8 cellular contexts compared by ENCODE assay signal in the genomic region with DNA sequence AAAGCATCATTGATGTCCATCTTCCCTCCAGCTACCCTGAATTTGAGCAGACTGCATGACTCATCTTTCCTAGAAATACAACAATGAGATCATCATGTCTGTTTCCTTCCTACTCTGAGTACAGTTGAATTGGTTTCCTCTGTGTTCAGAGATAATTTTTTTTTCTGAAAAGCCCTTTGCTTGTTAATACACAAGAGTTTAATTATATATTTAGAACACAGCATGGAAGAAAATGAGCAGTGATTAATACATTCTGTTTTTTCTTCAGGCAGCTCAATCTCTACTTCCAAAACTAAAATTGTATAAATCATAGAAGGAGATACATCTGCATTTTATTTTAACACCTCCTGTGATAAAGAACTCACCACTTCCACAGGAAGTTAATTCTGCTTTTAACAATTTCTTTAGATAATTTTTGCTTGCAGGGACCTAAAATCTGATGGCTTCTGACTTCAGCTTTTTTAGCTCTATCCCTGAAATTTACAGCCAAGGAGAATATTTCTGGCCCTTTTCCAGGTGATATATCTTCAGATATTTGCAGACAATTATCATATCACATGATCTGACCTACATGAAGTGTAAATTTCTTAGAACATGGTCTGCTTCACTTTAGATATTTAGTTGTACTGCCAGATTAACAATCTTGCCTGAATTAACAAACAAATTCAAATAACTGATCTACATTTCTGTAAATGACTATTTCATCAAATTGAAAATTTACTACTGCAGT.
DNase-seq lines count a peak whose midpoint lies in the region; ATAC-seq, FAIRE-seq and TF ChIP-seq lines count a peak whose summit lies in the region.

No MANE protein-coding gene starts in this region.

- no peaks in the 10 kb centered on the region for H4K20me1 ChIP-seq in astrocyte (ENCODE audit: insufficient read depth, low read length)

- peaks cover 23% of the 10 kb centered on the region for H3K4me1 Mint-ChIP-seq in astrocyte (ENCODE audit: low read depth, unreplicated experiment)

- H3K27ac Mint-ChIP-seq in astrocyte (ENCODE audit: unreplicated experiment), result peak overlapping the region; percentile 78

- H2AFZ ChIP-seq in astrocyte (ENCODE audit: low read depth, low read length), result no peak overlapping the region

- H3K4me3 ChIP-seq in astrocyte (ENCODE audit: insufficient read depth, low read depth, low read length) (no peak overlapping the region), lung (no peak overlapping the region), Peyer's patch (no peak overlapping the region)

- TF ChIP-seq POLR2A in Peyer's patch (IDR thresholded peaks at IDR 0.05), result no peak

- H3K79me2 ChIP-seq in astrocyte (ENCODE audit: insufficient read depth, low read length), result no peaks in the 10 kb centered on the region

- no peak overlapping the region for H3K27ac ChIP-seq in astrocyte (ENCODE audit: low read depth, low read length)
- no peak overlapping the region for H3K27ac ChIP-seq in lung (ENCODE audit: low read depth in 1 of 2, low read length in 1 of 2)
- H3K27ac ChIP-seq in Peyer's patch, result no peak overlapping the region

- H3K4me3 Mint-ChIP-seq in astrocyte (ENCODE audit: unreplicated experiment), result no peak overlapping the region

- H3K36me3 ChIP-seq in astrocyte (ENCODE audit: insufficient read depth, low read length), result no peaks in the 10 kb centered on the region
- H3K36me3 ChIP-seq in lung (ENCODE audit: control insufficient read depth in 2 of 2, insufficient read depth in 2 of 2, low read length in 2 of 2), result no peaks in the 10 kb centered on the region
- H3K36me3 ChIP-seq in Peyer's patch, result no peaks in the 10 kb centered on the region

- H3K9ac ChIP-seq in astrocyte (ENCODE audit: low read length), result no peak overlapping the region

- no peak for TF ChIP-seq CTCF in astrocyte (IDR thresholded peaks at IDR 0.05; ENCODE audit: insufficient read depth, low read depth, low read length)
- no peak for TF ChIP-seq CTCF in lung (IDR thresholded peaks at IDR 0.05; ENCODE audit: control extremely low read depth, extremely low read depth)
- no peak for TF ChIP-seq CTCF in Peyer's patch (IDR thresholded peaks at IDR 0.05)

- peak; percentile 80 for DNase-seq in COLO829 (ENCODE audit: low spot score)
- peak; percentile 74 for DNase-seq in M059J (ENCODE audit: low read depth)
- DNase-seq in astrocyte (ENCODE audit: low read depth), result peak; percentile 76
- DNase-seq in lung (ENCODE audit: low spot score), result no peak
- no peak for DNase-seq in Peyer's patch
- DNase-seq in activated CD4-positive, alpha-beta T cell treated with anti-CD3 and anti-CD28 coated beads for 48 hours, result no peak

- H3K36me3 Mint-ChIP-seq in astrocyte (ENCODE audit: low read depth, unreplicated experiment), result no peaks in the 10 kb centered on the region

- H3K9me3 Mint-ChIP-seq in astrocyte (ENCODE audit: unreplicated experiment), result no peaks in the 10 kb centered on the region

- H3K4me1 ChIP-seq in astrocyte (ENCODE audit: insufficient read depth, low read length) (peaks cover 6% of the 10 kb centered on the region), lung (ENCODE audit: control insufficient read depth in 2 of 2, insufficient read depth in 2 of 2, low read length in 2 of 2) (peaks cover 0 to 2% of the 10 kb centered on the region in 2 donors), Peyer's patch (no peaks in the 10 kb centered on the region)

- ATAC-seq in lung (ENCODE audit: insufficient read depth, low FRiP score) (peak; percentile 62), HG03469 (IDR thresholded peaks at IDR 0.05; ENCODE audit: unreplicated experiment) (no peak), HG03378 (IDR thresholded peaks at IDR 0.05; ENCODE audit: unreplicated experiment) (no peak)

- no peaks in the 10 kb centered on the region for H3K27me3 Mint-ChIP-seq in astrocyte (ENCODE audit: low read depth, unreplicated experiment)

- H3K9me3 ChIP-seq in astrocyte (ENCODE audit: insufficient read depth, low read depth, low read length) (no peaks in the 10 kb centered on the region), lung (ENCODE audit: control insufficient read depth in 2 of 2, insufficient read depth in 1 of 2, low read length in 1 of 2) (no peaks in the 10 kb centered on the region), Peyer's patch (no peaks in the 10 kb centered on the region)

- peak; percentile 56 for FAIRE-seq in astrocyte (lab: Jason Lieb, UNC)

- H3K27me3 ChIP-seq in astrocyte (ENCODE audit: insufficient read depth, low read length) (no peaks in the 10 kb centered on the region), lung (ENCODE audit: control insufficient read depth, insufficient read depth) (no peaks in the 10 kb centered on the region), Peyer's patch (no peaks in the 10 kb centered on the region)

- H3K4me2 ChIP-seq in astrocyte (ENCODE audit: low read length), result peak overlapping the region; percentile 36

Comparison
In these comparisons a context has a peak if more than half of its experiments do, and no peak if none do; other contexts are left out.
1. DNase-seq: peak in COLO829 (single experiment), M059J (single experiment) and astrocyte (single experiment); none in lung (single experiment), Peyer's patch (0 of 3) and activated CD4-positive, alpha-beta T cell treated with anti-CD3 and anti-CD28 coated beads for 48 hours (single experiment).